ENCODE assay signal across 8 cellular contexts in genomic region chr3:149936812-149937230, GRCh38. TPM values are rescaled to one million over a fixed set of nuclear protein-coding genes. Genes with fewer than 3 reads are reported as not detected.
DNase-seq lines count a peak whose midpoint lies in the region; ATAC-seq and TF ChIP-seq lines count a peak whose summit lies in the region.

No MANE protein-coding gene starts in this region.

- H3K4me1 ChIP-seq in testis = no peaks in the 10 kb centered on the region

- TF ChIP-seq POLR2A in testis (IDR thresholded peaks at IDR 0.05) = no peak

- peaks cover 86% of the 10 kb centered on the region for H3K36me3 Mint-ChIP-seq in nephron (ENCODE audit: low read depth)

- intact Hi-C loops in testis (cut with DNase I; ENCODE audit: low total_unique reads) = no loop called here

- peaks cover 58% of the 10 kb centered on the region for H3K9me3 Mint-ChIP-seq in nephron

- peak; percentile 88 for TF ChIP-seq CTCF in epithelial cell of proximal tubule (conservative IDR thresholded peaks at IDR 0.05; ENCODE audit: low read depth, low read length)
- TF ChIP-seq CTCF in nephron (IDR thresholded peaks at IDR 0.05; ENCODE audit: unreplicated experiment in 3 of 3) = peak; percentile 39 to 60 (median 46)
- peak in 1 of 3 experiments; percentile 18 for TF ChIP-seq CTCF in testis (IDR thresholded peaks at IDR 0.05)

- no peak overlapping the region for H3K27ac ChIP-seq in testis

- H3K4me1 Mint-ChIP-seq in nephron = no peaks in the 10 kb centered on the region

- WGBS in testis, 2 donors = 62 to 64% methylated on average over 7 of the region's 7 CpGs

- H3K4me3 Mint-ChIP-seq in nephron = no peak overlapping the region

- no peaks in the 10 kb centered on the region for H3K9me3 ChIP-seq in testis

- peak; percentile 69 for ATAC-seq in HG02938 (IDR thresholded peaks at IDR 0.05; ENCODE audit: unreplicated experiment)

- H3K27me3 ChIP-seq in testis = no peaks in the 10 kb centered on the region

- peak; percentile 58 for DNase-seq in SIG-M5 treated with dmso at 0.1 percent for 504 hours (lab: John Stamatoyannopoulos, UW; ENCODE audit: unreplicated experiment)
- no peak for DNase-seq in SIG-M5 (lab: John Stamatoyannopoulos, UW)
- DNase-seq in NCI-H345 treated with DMSO at 0.1 percent for 48 hours (lab: John Stamatoyannopoulos, UW; ENCODE audit: unreplicated experiment) = peak; percentile 6
- DNase-seq in activated CD4-positive, alpha-beta T cell treated with anti-CD3 and anti-CD28 coated beads, Interleukin-2, amount 50 U/mL, for 4 hours = peak; percentile 28 to 29
- no peak for DNase-seq in epithelial cell of proximal tubule (ENCODE audit: low read depth)
- no peak for DNase-seq in testis

- H3K27ac Mint-ChIP-seq in nephron = no peak overlapping the region

- H3K36me3 ChIP-seq in testis (ENCODE audit: low read depth, missing control alignments) = no peaks in the 10 kb centered on the region

- H3K4me3 ChIP-seq in epithelial cell of proximal tubule (ENCODE audit: low read depth, low read length) (peak overlapping the region; percentile 37), testis (no peak overlapping the region)

- no peaks in the 10 kb centered on the region for H3K27me3 Mint-ChIP-seq in nephron (ENCODE audit: low read depth)

RNA-seq across cellular contexts. Expression of gene PFN2, which starts 33.9 kb away (rescaled TPM):
- total RNA-seq in epithelial cell of proximal tubule = 112 and 137 TPM in 2 replicates
- total RNA-seq in testis = 10 to 100 TPM; 54.3 to 69.1 TPM
- polyA plus RNA-seq in testis (ENCODE audit: insufficient read depth, low read depth, low replicate concordance) = 63.8 TPM

Comparison
In these comparisons a context has a peak if more than half of its experiments do, and no peak if none do; other contexts are left out.
1. DNase-seq: peak in SIG-M5 treated with dmso at 0.1 percent for 504 hours (single experiment), NCI-H345 treated with DMSO at 0.1 percent for 48 hours (single experiment) and activated CD4-positive, alpha-beta T cell treated with anti-CD3 and anti-CD28 coated beads, Interleukin-2, amount 50 U/mL, for 4 hours (2 of 2); none in SIG-M5 (single experiment), epithelial cell of proximal tubule (single experiment) and testis (single experiment).